Comparison of ENCODE assay signal across 8 cellular contexts in the genomic region with DNA sequence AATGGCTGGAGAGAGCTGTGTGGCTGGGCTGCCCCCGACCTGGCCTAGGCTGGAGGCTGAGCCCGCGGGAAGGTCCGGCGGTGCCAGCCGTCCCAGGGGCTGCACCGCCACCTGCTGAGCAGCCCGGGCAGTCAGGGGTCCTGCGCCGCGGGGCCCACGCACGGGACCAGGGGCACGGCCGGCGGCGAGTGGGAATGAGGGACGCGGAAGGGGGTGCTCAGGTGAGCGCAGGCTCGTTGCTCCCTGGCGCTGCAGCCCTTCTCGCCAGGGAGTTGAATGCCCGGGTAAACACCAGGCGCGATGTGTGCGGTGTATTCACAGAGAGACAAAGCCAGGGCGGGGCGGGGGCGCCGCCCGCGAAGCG. TPM values are rescaled to one million over a fixed set of nuclear protein-coding genes. Genes with fewer than 3 reads are reported as not detected.
A peak's percentile ranks its signal among the peaks of the same experiment; 100 is the strongest.
DNase-seq lines count a peak whose midpoint lies in the region; ATAC-seq and TF ChIP-seq lines count a peak whose summit lies in the region.

No MANE protein-coding gene starts in this region.

- H3K27me3 Mint-ChIP-seq in CD4-positive, alpha-beta memory T cell, result peaks cover 19 to 22% of the 10 kb centered on the region in 2 donors
- H3K27me3 Mint-ChIP-seq in nephron (ENCODE audit: low read depth), result peaks cover 15% of the 10 kb centered on the region

- H3K27ac Mint-ChIP-seq in CD4-positive, alpha-beta memory T cell, result peak overlapping the region in 2 of 7 donors; percentile 60 to 61
- peak overlapping the region; percentile 16 to 84 (median 24) for H3K27ac Mint-ChIP-seq in nephron

- peak; percentile 34 to 44 (median 38) for TF ChIP-seq CTCF in nephron (IDR thresholded peaks at IDR 0.05; ENCODE audit: unreplicated experiment in 3 of 3)

- H3K4me3 ChIP-seq in CD4-positive, alpha-beta memory T cell (ENCODE audit: low read length in 2 of 2), result peak overlapping the region in 1 of 2 donors; percentile 31
- H3K4me3 ChIP-seq in Jurkat, Clone E6-1 (ENCODE audit: low read length), result peak overlapping the region; percentile 27

- H3K9me3 Mint-ChIP-seq in CD4-positive, alpha-beta memory T cell, result no peaks in the 10 kb centered on the region
- no peaks in the 10 kb centered on the region for H3K9me3 Mint-ChIP-seq in nephron

- no peak overlapping the region for H3K27ac ChIP-seq in CD4-positive, alpha-beta memory T cell (ENCODE audit: low read depth, low read length)

- POLR2A ChIA-PET in CD4-positive, alpha-beta memory T cell (lab: Charles Lee; ENCODE audit: partially characterized antibody), result no interaction called here

- peaks cover 16% of the 10 kb centered on the region for H3K4me1 ChIP-seq in CD4-positive, alpha-beta memory T cell (ENCODE audit: insufficient read depth, low read length)

- intact Hi-C loops in CD4-positive, alpha-beta memory T cell (cut with micrococcal nuclease), result loop anchor here (2.0 kb wide), 1 partner anchor 34 kb away; no protein-coding TSS in a partner anchor

- peaks cover 6 to 18% (median 10%) of the 10 kb centered on the region in 4 donors for H3K4me1 Mint-ChIP-seq in CD4-positive, alpha-beta memory T cell
- peaks cover 66% of the 10 kb centered on the region for H3K4me1 Mint-ChIP-seq in nephron

- ATAC-seq in GM19397 (IDR thresholded peaks at IDR 0.05; ENCODE audit: unreplicated experiment) (peak; percentile 17), GM18519 (IDR thresholded peaks at IDR 0.05; ENCODE audit: low FRiP score, unreplicated experiment) (no peak)

- no peak for DNase-seq in CD4-positive, alpha-beta memory T cell
- DNase-seq in Jurkat, Clone E6-1 (ENCODE audit: low read depth, low spot score), result no peak
- DNase-seq in dermis blood vessel endothelial cell, result peak; percentile 60
- DNase-seq in GOT3 (lab: John Stamatoyannopoulos, UW), result no peak
- DNase-seq in NK-92 treated with Interleukin-12 subunit alpha and Interleukin-12 subunit beta, amount 100 ng/mL, for 24 hours (lab: John Stamatoyannopoulos, UW), result no peak

- no peaks in the 10 kb centered on the region for H3K36me3 Mint-ChIP-seq in CD4-positive, alpha-beta memory T cell
- H3K36me3 Mint-ChIP-seq in nephron (ENCODE audit: low read depth), result no peaks in the 10 kb centered on the region

- peak overlapping the region; percentile 69 to 85 (median 83) for H3K4me3 Mint-ChIP-seq in CD4-positive, alpha-beta memory T cell
- peak overlapping the region; percentile 86 to 87 (median 87) for H3K4me3 Mint-ChIP-seq in nephron

- H3K36me3 ChIP-seq in CD4-positive, alpha-beta memory T cell (ENCODE audit: insufficient read depth, low read length), result no peaks in the 10 kb centered on the region

- CTCF ChIA-PET in CD4-positive, alpha-beta memory T cell (lab: Charles Lee; ENCODE audit: partially characterized antibody), result no interaction called here

- peaks cover 14% of the 10 kb centered on the region for H3K27me3 ChIP-seq in CD4-positive, alpha-beta memory T cell (ENCODE audit: insufficient read depth, low read length)

- no peaks in the 10 kb centered on the region for H3K9me3 ChIP-seq in CD4-positive, alpha-beta memory T cell (ENCODE audit: control insufficient read depth in 1 of 2, low read length in 2 of 2)

RNA-seq across cellular contexts. Expression of a gene that starts 0.7 kb away (rescaled TPM):
- not detected for total RNA-seq in CD4-positive, alpha-beta memory T cell
- not detected for polyA plus RNA-seq in CD4-positive, alpha-beta memory T cell
- 3.8 TPM for polyA plus RNA-seq in Jurkat, Clone E6-1 (2012; ENCODE audit: insufficient read depth, insufficient read length)
- 44.6 and 79.4 TPM in 2 replicates for total RNA-seq in dermis blood vessel endothelial cell

RNA-seq across cellular contexts. Expression of a gene that starts 37.0 kb away (rescaled TPM):
- not detected for total RNA-seq in CD4-positive, alpha-beta memory T cell
- not detected for polyA plus RNA-seq in CD4-positive, alpha-beta memory T cell
- polyA plus RNA-seq in Jurkat, Clone E6-1 (2012; ENCODE audit: insufficient read depth, insufficient read length), result not detected
- total RNA-seq in dermis blood vessel endothelial cell, result not detected in 2 replicates

RNA-seq across cellular contexts. Expression of a gene that starts 50.6 kb away (rescaled TPM):
- not detected for total RNA-seq in CD4-positive, alpha-beta memory T cell
- polyA plus RNA-seq in CD4-positive, alpha-beta memory T cell, result not detected
- polyA plus RNA-seq in Jurkat, Clone E6-1 (2012; ENCODE audit: insufficient read depth, insufficient read length), result 2.0 TPM
- total RNA-seq in dermis blood vessel endothelial cell, result not detected in 2 replicates

Comparison
In these comparisons a context has a peak if more than half of its experiments do, and no peak if none do; other contexts are left out.
1. RNA of a gene that starts 0.7 kb away (total RNA-seq): 44.6 to 79.4 TPM in dermis blood vessel endothelial cell; not detected in CD4-positive, alpha-beta memory T cell; every median in the first group is over 10 times any median in the second.